In genomic region chr21:45959779-45960390, GRCh38 we compare ENCODE assay signal across 19 cellular contexts. TPM values are rescaled to one million over a fixed set of nuclear protein-coding genes. Genes with fewer than 3 reads are reported as not detected.
DNase-seq lines count a peak whose midpoint lies in the region; TF ChIP-seq lines count a peak whose summit lies in the region.
"Had no signal": no experiment of that assay in that cellular context is flagged by ENCODE, and none has a peak within 500 bp of the region (broad histone marks: within the 10 kb centered on the region; RNA-seq: fewer than 3 reads in every experiment).

No MANE protein-coding gene starts in this region.

- DNase-seq in CD14-positive monocyte (ENCODE audit: low spot score) (peak; percentile 28), WERI-Rb-1 (no peak), islet precursor cell (peak; percentile 35), tibial artery (no peak), NCI-H1105 (lab: John Stamatoyannopoulos, UW) (no peak), amniotic stem cell (lab: John Stamatoyannopoulos, UW) (no peak)
- no peak for DNase-seq in CD8-positive, alpha-beta memory T cell
- DNase-seq: GDM1; GM23248; KBM-7; NCI-H1105 treated with DMSO at 0.1 percent for 48 hours; NCI-H1694; NCI-H2081 treated with DMSO at 0.1 percent for 48 hours; NCI-H510A; NCI-H748 treated with DMSO at 0.1 percent for 48 hours; NK-92 treated with Interleukin-12 subunit alpha and Interleukin-12 subunit beta, amount 100 ng/mL, for 24 hours; OCI-M1; SIG-M5 had no signal

- peaks cover 3 to 21% (median 16%) of the 10 kb centered on the region in 3 donors for H3K27me3 Mint-ChIP-seq in CD14-positive monocyte (ENCODE audit: low read depth in 3 of 3)
- peaks cover 25 to 83% of the 10 kb centered on the region in 2 donors for H3K27me3 Mint-ChIP-seq in CD8-positive, alpha-beta memory T cell

- H3K27ac ChIP-seq in WERI-Rb-1 (no peak overlapping the region), tibial artery (peak overlapping the region; percentile 82 to 89)
- no peak overlapping the region for H3K27ac ChIP-seq in CD8-positive, alpha-beta memory T cell (ENCODE audit: low read depth, low read length)
- H3K27ac ChIP-seq: C4-2B had no signal

- CTCF ChIA-PET in CD8-positive, alpha-beta memory T cell (lab: Charles Lee) = interaction anchor here (0.6 kb wide), 1 partner anchor 14 kb away, joined by 4 read pairs; no protein-coding TSS in a partner anchor

- no peak for TF ChIP-seq CTCF in CD14-positive monocyte (IDR thresholded peaks at IDR 0.05)
- peak; percentile 38; the same call in 1 of the 2 replicates for TF ChIP-seq CTCF in WERI-Rb-1 (IDR thresholded peaks at IDR 0.05; ENCODE audit: low read depth, low read length)
- no peak for TF ChIP-seq CTCF in tibial artery (IDR thresholded peaks at IDR 0.05)

- POLR2A ChIA-PET in CD8-positive, alpha-beta memory T cell (lab: Charles Lee) = no interaction called here

- H3K27ac Mint-ChIP-seq in CD14-positive monocyte = peak overlapping the region in 1 of 7 donors; percentile 46
- H3K27ac Mint-ChIP-seq in CD8-positive, alpha-beta memory T cell = no peak overlapping the region

- H3K36me3 ChIP-seq in WERI-Rb-1 (no peaks in the 10 kb centered on the region; the same call in 1 of the 2 replicates), tibial artery (no peaks in the 10 kb centered on the region)
- no peaks in the 10 kb centered on the region for H3K36me3 ChIP-seq in CD8-positive, alpha-beta memory T cell (ENCODE audit: insufficient read depth, low read length)

- intact Hi-C loops in CD14-positive monocyte (cut with micrococcal nuclease) (no loop called here), tibial artery (cut with DNase I; ENCODE audit: low total_unique reads) (no loop called here)

- H3K4me1 Mint-ChIP-seq in CD14-positive monocyte = no peaks in the 10 kb centered on the region
- H3K4me1 Mint-ChIP-seq in CD8-positive, alpha-beta memory T cell = peaks cover 0 to 9% (median 0%) of the 10 kb centered on the region in 3 donors

- H3K9me3 ChIP-seq in WERI-Rb-1 (ENCODE audit: severe bottlenecking) (peaks cover 37% of the 10 kb centered on the region), tibial artery (no peaks in the 10 kb centered on the region)
- no peaks in the 10 kb centered on the region for H3K9me3 ChIP-seq in CD8-positive, alpha-beta memory T cell (ENCODE audit: low read length)

- H3K4me3 ChIP-seq in WERI-Rb-1 (ENCODE audit: low read depth, low read length) (no peak overlapping the region), tibial artery (no peak overlapping the region)
- H3K4me3 ChIP-seq in CD8-positive, alpha-beta memory T cell (ENCODE audit: low read length) = no peak overlapping the region
- H3K4me3 ChIP-seq: GM23248 had no signal

- H3K4me1 ChIP-seq in tibial artery = peaks cover 0 to 56% (median 30%) of the 10 kb centered on the region in 4 donors
- H3K4me1 ChIP-seq in CD8-positive, alpha-beta memory T cell (ENCODE audit: insufficient read depth, low read length) = no peaks in the 10 kb centered on the region

- H3K36me3 Mint-ChIP-seq in CD14-positive monocyte = no peaks in the 10 kb centered on the region
- peaks cover 0 to 32% (median 1%) of the 10 kb centered on the region in 3 donors for H3K36me3 Mint-ChIP-seq in CD8-positive, alpha-beta memory T cell

- H3K9me3 Mint-ChIP-seq in CD14-positive monocyte = peaks cover 10 to 33% (median 23%) of the 10 kb centered on the region in 7 donors
- H3K9me3 Mint-ChIP-seq in CD8-positive, alpha-beta memory T cell = peaks cover 9 to 32% (median 25%) of the 10 kb centered on the region in 5 donors

- H3K4me3 Mint-ChIP-seq in CD14-positive monocyte = no peak overlapping the region
- no peak overlapping the region for H3K4me3 Mint-ChIP-seq in CD8-positive, alpha-beta memory T cell

- H3K27me3 ChIP-seq in WERI-Rb-1 (ENCODE audit: insufficient read depth, low read depth, severe bottlenecking) (no peaks in the 10 kb centered on the region), tibial artery (no peaks in the 10 kb centered on the region)
- H3K27me3 ChIP-seq in CD8-positive, alpha-beta memory T cell (ENCODE audit: insufficient read depth, low read length, poor library complexity, severe bottlenecking) = no peaks in the 10 kb centered on the region

RNA-seq across cellular contexts. Expression of gene COL6A1, which starts 21.7 kb away (rescaled TPM):
- polyA plus RNA-seq in CD14-positive monocyte = under 1 TPM; 0.08 to 0.10 TPM
- 10 to 100 TPM; 12.1 to 13.1 TPM for total RNA-seq in CD8-positive, alpha-beta memory T cell
- 1.6 TPM for polyA plus RNA-seq in CD8-positive, alpha-beta memory T cell

Comparison
In these comparisons a context has a peak if more than half of its experiments do, and no peak if none do; other contexts are left out.
1. DNase-seq: peak in CD14-positive monocyte (single experiment) and islet precursor cell (single experiment); none in WERI-Rb-1 (single experiment), tibial artery (0 of 2), NCI-H1105 (single experiment), CD8-positive, alpha-beta memory T cell (0 of 5) and amniotic stem cell (single experiment).
2. H3K27ac ChIP-seq: peak in tibial artery (2 of 2); none in WERI-Rb-1 (single experiment) and CD8-positive, alpha-beta memory T cell (single experiment).